Comparison of ENCODE assay signal across 10 cellular contexts in genomic region chr17:65182233-65182632, GRCh38. TPM values are rescaled to one million over a fixed set of nuclear protein-coding genes. Genes with fewer than 3 reads are reported as not detected.
A peak's percentile ranks its signal among the peaks of the same experiment; 100 is the strongest.
DNase-seq lines count a peak whose midpoint lies in the region; ATAC-seq and TF ChIP-seq lines count a peak whose summit lies in the region.
"Had no signal": no experiment of that assay in that cellular context is flagged by ENCODE, and none has a peak within 500 bp of the region (broad histone marks: within the 10 kb centered on the region; RNA-seq: fewer than 3 reads in every experiment).

No MANE protein-coding gene starts in this region.

- peaks cover 4% of the 10 kb centered on the region for H3K4me1 ChIP-seq in vagina

- intact Hi-C loops in vagina (cut with DNase I), result no loop called here

- no peaks in the 10 kb centered on the region for H3K9me3 ChIP-seq in vagina

- POLR2A ChIA-PET in activated CD8-positive, alpha-beta T cell treated with anti-CD3 and anti-CD28 coated beads, Interleukin-2, amount 10 ng/mL, durations not matched to agents 7 days and 5 days (lab: Charles Lee), result interaction anchor here (0.6 to 2.1 kb wide), 3 partner anchors 10 to 162 kb away, joined by 3 to 14 read pairs (median 3); partner anchors contain the start of gene GNA13

- H3K4me3 Mint-ChIP-seq in activated CD8-positive, alpha-beta T cell treated with anti-CD3 and anti-CD28 coated beads, Interleukin-2, amount 10 ng/mL, durations not matched to agents 7 days and 5 days, result no peak overlapping the region

- DNase-seq in GM06990 (ENCODE audit: extremely low read depth, insufficient read length) (peak; percentile 73), Ammon's horn (ENCODE audit: low spot score) (no peak), foreskin fibroblast (no peak), ecto neural progenitor cell (ENCODE audit: low spot score) (no peak), vagina (ENCODE audit: extremely low spot score in 2 of 2) (no peak)
- DNase-seq in activated CD8-positive, alpha-beta T cell treated with anti-CD3 and anti-CD28 coated beads, Interleukin-2, amount 10 ng/mL, durations not matched to agents 7 days and 5 days, result no peak
- DNase-seq: activated CD4-positive, alpha-beta T cell treated with anti-CD3 and anti-CD28 coated beads, Interleukin-2, amount 50 U/mL, for 1 hour; substantia nigra had no signal

- CTCF ChIA-PET in activated CD8-positive, alpha-beta T cell treated with anti-CD3 and anti-CD28 coated beads, Interleukin-2, amount 10 ng/mL, durations not matched to agents 7 days and 5 days (lab: Charles Lee), result interaction anchor here (1.0 to 2.3 kb wide), 6 partner anchors 10 to 81 kb away, joined by 3 to 14 read pairs (median 5); partner anchors contain the start of gene RGS9

- H3K27ac Mint-ChIP-seq in activated CD8-positive, alpha-beta T cell treated with anti-CD3 and anti-CD28 coated beads, Interleukin-2, amount 10 ng/mL, durations not matched to agents 7 days and 5 days, result peak overlapping the region; percentile 82

- no peaks in the 10 kb centered on the region for H3K27me3 Mint-ChIP-seq in activated CD8-positive, alpha-beta T cell treated with anti-CD3 and anti-CD28 coated beads, Interleukin-2, amount 10 ng/mL, durations not matched to agents 7 days and 5 days (ENCODE audit: low read depth)

- peaks cover 7% of the 10 kb centered on the region for H3K36me3 Mint-ChIP-seq in activated CD8-positive, alpha-beta T cell treated with anti-CD3 and anti-CD28 coated beads, Interleukin-2, amount 10 ng/mL, durations not matched to agents 7 days and 5 days (ENCODE audit: low read depth)

- no peak overlapping the region for H3K27ac ChIP-seq in vagina

- peak; percentile 6 for TF ChIP-seq CTCF in GM06990 (IDR thresholded peaks at IDR 0.05; ENCODE audit: insufficient read depth, low read length, poor library complexity, severe bottlenecking)
- no peak for TF ChIP-seq CTCF in foreskin fibroblast (IDR thresholded peaks at IDR 0.05; ENCODE audit: low read depth, low read length)
- no peak for TF ChIP-seq CTCF in vagina (IDR thresholded peaks at IDR 0.05)

- H3K4me1 Mint-ChIP-seq in activated CD8-positive, alpha-beta T cell treated with anti-CD3 and anti-CD28 coated beads, Interleukin-2, amount 10 ng/mL, durations not matched to agents 7 days and 5 days (ENCODE audit: low read depth), result peaks cover 69% of the 10 kb centered on the region

- H3K36me3 ChIP-seq in GM06990 (ENCODE audit: control insufficient read depth, insufficient read depth, low read length) (no peaks in the 10 kb centered on the region), vagina (no peaks in the 10 kb centered on the region)

- no peak overlapping the region; the same call in 1 of the 2 replicates for H3K4me3 ChIP-seq in GM06990 (replicated peaks; ENCODE audit: low read depth, low read length)
- no peak overlapping the region for H3K4me3 ChIP-seq in foreskin fibroblast (ENCODE audit: low read depth in 1 of 2, low read length in 2 of 2)
- H3K4me3 ChIP-seq in vagina, result no peak overlapping the region

- H3K27me3 ChIP-seq in GM06990 (replicated peaks; ENCODE audit: control insufficient read depth, insufficient read depth, low read length), result no peaks in the 10 kb centered on the region
- H3K27me3 ChIP-seq in vagina, result no peaks in the 10 kb centered on the region

- TF ChIP-seq POLR2A in vagina (IDR thresholded peaks at IDR 0.05), result no peak

- no peaks in the 10 kb centered on the region for H3K9me3 Mint-ChIP-seq in activated CD8-positive, alpha-beta T cell treated with anti-CD3 and anti-CD28 coated beads, Interleukin-2, amount 10 ng/mL, durations not matched to agents 7 days and 5 days (ENCODE audit: insufficient read depth)

- ATAC-seq in GM19328 (IDR thresholded peaks at IDR 0.05; ENCODE audit: unreplicated experiment) (peak; percentile 32), HG03064 (IDR thresholded peaks at IDR 0.05; ENCODE audit: low read depth, unreplicated experiment) (peak; percentile 10)
- ATAC-seq in activated CD8-positive, alpha-beta T cell treated with anti-CD3 and anti-CD28 coated beads, Interleukin-2, amount 10 ng/mL, durations not matched to agents 7 days and 5 days, result no peak

RNA-seq across cellular contexts. Expression of gene RGS9, which starts 45.1 kb away (rescaled TPM):
- total RNA-seq in activated CD8-positive, alpha-beta T cell treated with anti-CD3 and anti-CD28 coated beads, Interleukin-2, amount 10 ng/mL, durations not matched to agents 7 days and 5 days, result 1 to 10 TPM; 4.8 to 5.7 TPM
- 8.1 TPM for total RNA-seq in vagina
